19 cellular contexts compared by ENCODE assay signal in genomic region chr13:70923863-70924752, GRCh38.
DNase-seq lines count a peak whose midpoint lies in the region; ATAC-seq and TF ChIP-seq lines count a peak whose summit lies in the region.
"Had no signal": no experiment of that assay in that cellular context is flagged by ENCODE, and none has a peak within 500 bp of the region (broad histone marks: within the 10 kb centered on the region; RNA-seq: fewer than 3 reads in every experiment).

No MANE protein-coding gene starts in this region.

- H3K9me3 ChIP-seq in right cardiac atrium (ENCODE audit: control insufficient read depth, low read length) (no peaks in the 10 kb centered on the region), right atrium auricular region (no peaks in the 10 kb centered on the region)
- H3K9me3 ChIP-seq: Peyer's patch had no signal

- intact Hi-C loops in right cardiac atrium (cut with DNase I) = no loop called here

- H3K4me1 ChIP-seq in right cardiac atrium (ENCODE audit: control insufficient read depth, insufficient read depth, low read length) (no peaks in the 10 kb centered on the region), right atrium auricular region (no peaks in the 10 kb centered on the region)
- H3K4me1 ChIP-seq: Peyer's patch had no signal

- no peaks in the 10 kb centered on the region for H3K27me3 Mint-ChIP-seq in progenitor cell of endocrine pancreas

- H3K27ac ChIP-seq in right cardiac atrium (ENCODE audit: low read length) (no peak overlapping the region), right atrium auricular region (no peak overlapping the region)
- H3K27ac ChIP-seq: C4-2B, Peyer's patch had no signal

- 90% methylated on average over 38 of the region's 38 CpGs for WGBS in right cardiac atrium

- no peak overlapping the region for H3K4me3 ChIP-seq in right cardiac atrium (ENCODE audit: low read length)
- no peak overlapping the region for H3K4me3 ChIP-seq in right atrium auricular region
- H3K4me3 ChIP-seq in fibroblast of pulmonary artery (replicated peaks; ENCODE audit: low read depth, low read length) = no peak overlapping the region
- H3K4me3 ChIP-seq: Peyer's patch had no signal

- DNase-seq in right cardiac atrium = peak in 2 of 3 donors; percentile 7 to 22
- no peak for DNase-seq in right atrium auricular region (ENCODE audit: low spot score)
- DNase-seq in fibroblast of pulmonary artery (ENCODE audit: low read depth) = peak; percentile 0
- DNase-seq in progenitor cell of endocrine pancreas (ENCODE audit: low spot score, unreplicated experiment) = no peak
- DNase-seq in stimulated activated CD4-positive, alpha-beta T cell treated with anti-CD3 and anti-CD28 coated beads, Interleukin-2, amount 100 ng/mL, for 48 hours = no peak
- no peak for DNase-seq in germinal center (ENCODE audit: low spot score)
- no peak for DNase-seq in HK-2 (ENCODE audit: unreplicated experiment)
- DNase-seq: COR-L47, DMS153, H7, Karpas-422, MM.1S, NCI-H1105, NCI-H1694 treated with DMSO at 0.1 percent for 48 hours, NCI-H446 treated with DMSO at 0.1 percent for 48 hours, NCI-H774, Peyer's patch had no signal

- H3K36me3 ChIP-seq in right atrium auricular region = no peaks in the 10 kb centered on the region
- H3K36me3 ChIP-seq: Peyer's patch had no signal

- no peaks in the 10 kb centered on the region for H3K9me3 Mint-ChIP-seq in progenitor cell of endocrine pancreas (ENCODE audit: low read depth)

- no peak for TF ChIP-seq CTCF in right atrium auricular region (IDR thresholded peaks at IDR 0.05)
- TF ChIP-seq CTCF in fibroblast of pulmonary artery (IDR thresholded peaks at IDR 0.05; ENCODE audit: low read length, missing control alignments) = no peak
- no peak for TF ChIP-seq CTCF in progenitor cell of endocrine pancreas (IDR thresholded peaks at IDR 0.05; ENCODE audit: unreplicated experiment)

- no peak for ATAC-seq in right cardiac atrium
- ATAC-seq in esophagus mucosa = no peak

- no peak overlapping the region for H3K4me3 Mint-ChIP-seq in progenitor cell of endocrine pancreas (ENCODE audit: low read depth)

- H3K4me1 Mint-ChIP-seq in progenitor cell of endocrine pancreas (ENCODE audit: low read depth) = peaks cover 1% of the 10 kb centered on the region

- H3K27me3 ChIP-seq in right cardiac atrium (ENCODE audit: control insufficient read depth, insufficient read depth) (no peaks in the 10 kb centered on the region), right atrium auricular region (no peaks in the 10 kb centered on the region)
- H3K27me3 ChIP-seq: Peyer's patch had no signal

- H3K27ac Mint-ChIP-seq in progenitor cell of endocrine pancreas = peak overlapping the region; percentile 69

- H3K36me3 Mint-ChIP-seq in progenitor cell of endocrine pancreas (ENCODE audit: insufficient read depth) = no peaks in the 10 kb centered on the region

Comparison
In these comparisons a context has a peak if more than half of its experiments do, and no peak if none do; other contexts are left out.
1. DNase-seq: peak in right cardiac atrium (2 of 3) and fibroblast of pulmonary artery (single experiment); none in right atrium auricular region (single experiment), progenitor cell of endocrine pancreas (single experiment), stimulated activated CD4-positive, alpha-beta T cell treated with anti-CD3 and anti-CD28 coated beads, Interleukin-2, amount 100 ng/mL, for 48 hours (0 of 2), germinal center (single experiment) and HK-2 (single experiment).